Comparison of ENCODE assay signal across 18 cellular contexts in genomic region chr11:14750911-14751310, GRCh38.
"Had no signal": no experiment of that assay in that cellular context is flagged by ENCODE, and none has a peak within 500 bp of the region (broad histone marks: within the 10 kb centered on the region; RNA-seq: fewer than 3 reads in every experiment).

No MANE protein-coding gene starts in this region.

- DNase-seq: colonic mucosa; effector CD4-positive, alpha-beta T cell; endodermal cell; erythroblast; foreskin keratinocyte; hippocampal formation; left colon; left ventricle myocardium superior; mesenchymal stem cell; naive B cell; psoas muscle; spleen; stimulated activated CD4-positive, alpha-beta T cell treated with anti-CD3 and anti-CD28 coated beads, Interleukin-15, amount 100 ng/mL, for 24 hours; stimulated activated CD4-positive, alpha-beta T cell treated with anti-CD3 and anti-CD28 coated beads, Interleukin-1b, Interleukin-23, amount 100 ng/mL, for 48 hours; stimulated activated CD4-positive, alpha-beta T cell treated with anti-CD3 and anti-CD28 coated beads, Interleukin-4, amount 100 ng/mL, for 24 hours; stimulated activated naive CD4-positive, alpha-beta T cell treated with Interleukin-2 at 50 U/mL for 16 hours; trophoblast cell had no signal

- ATAC-seq: foreskin keratinocyte, left colon, left ventricle myocardium superior, psoas muscle, sciatic nerve had no signal

- H3K27ac Mint-ChIP-seq: endodermal cell had no signal

- H3K9me3 Mint-ChIP-seq: endodermal cell, naive B cell had no signal

- H3K4me3 Mint-ChIP-seq: endodermal cell, naive B cell had no signal

- H3K4me1 Mint-ChIP-seq: naive B cell had no signal

- H3K36me3 Mint-ChIP-seq: naive B cell had no signal
